ENCODE assay signal across 8 cellular contexts in the genomic region with DNA sequence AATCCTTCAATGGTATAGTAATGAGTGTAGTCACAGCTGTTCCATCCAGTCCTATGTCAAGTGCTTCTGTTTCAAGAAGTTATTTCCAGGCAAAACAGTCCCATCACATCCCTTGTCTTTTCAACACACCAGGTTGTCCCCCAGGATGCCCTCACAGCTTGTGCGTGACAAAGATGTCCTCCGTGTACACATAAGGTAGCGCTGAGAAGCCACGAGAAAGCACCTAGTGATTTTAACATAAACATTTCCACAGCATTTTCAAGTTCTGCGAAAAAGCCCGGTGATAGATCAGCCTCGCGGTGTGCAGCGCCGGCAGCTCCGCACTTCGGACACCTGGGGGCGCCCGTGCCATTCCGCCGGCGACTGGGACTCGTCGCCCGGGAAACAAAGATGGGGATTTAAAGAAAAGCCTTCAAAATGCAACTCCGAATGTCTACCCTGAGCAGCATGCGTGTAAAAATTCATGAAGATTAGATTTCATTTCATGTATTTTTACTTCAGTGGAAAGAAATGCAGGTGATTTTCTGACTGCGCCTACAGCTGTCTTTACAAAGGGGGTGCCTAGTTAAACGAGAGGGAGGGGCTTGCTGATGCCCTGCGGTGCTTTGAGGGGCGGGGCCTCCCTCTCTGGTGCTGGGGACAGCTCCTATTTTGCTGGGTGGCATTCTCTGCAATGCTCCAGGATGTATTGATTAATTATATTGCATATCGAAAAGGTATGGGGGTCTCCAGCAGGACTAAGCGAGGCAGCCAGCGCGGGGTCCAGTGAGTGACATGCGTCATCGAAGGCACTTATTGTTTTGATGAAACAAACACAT. TPM values are rescaled to one million over a fixed set of nuclear protein-coding genes. Genes with fewer than 3 reads are reported as not detected.
A peak's percentile ranks its signal among the peaks of the same experiment; 100 is the strongest.
DNase-seq lines count a peak whose midpoint lies in the region; ATAC-seq and TF ChIP-seq lines count a peak whose summit lies in the region.

No MANE protein-coding gene starts in this region.

- intact Hi-C loops in Calu3 (cut with micrococcal nuclease; ENCODE audit: unreplicated experiment) (loop anchor here (1.0 to 2.0 kb wide), 4 partner anchors 40 to 1294 kb away; no protein-coding TSS in a partner anchor), vagina (cut with DNase I) (loop anchor here (10.0 kb wide), 1 partner anchor 1294 kb away; no protein-coding TSS in a partner anchor)

- no peaks in the 10 kb centered on the region for H4K20me1 ChIP-seq in KMS-11 (ENCODE audit: insufficient read depth)

- TF ChIP-seq CTCF in Calu3 (IDR thresholded peaks at IDR 0.05; ENCODE audit: unreplicated experiment) (peak; percentile 99), KMS-11 (conservative IDR thresholded peaks at IDR 0.05; ENCODE audit: low read depth, low read length) (peak; percentile 98), glutamatergic neuron (IDR thresholded peaks at IDR 0.05; ENCODE audit: partially characterized antibody, unreplicated experiment) (peak; percentile 91), vagina (IDR thresholded peaks at IDR 0.05) (peak; percentile 62 to 86 (median 66))

- H3K27ac Mint-ChIP-seq in Calu3 (ENCODE audit: unreplicated experiment) (no peak overlapping the region), glutamatergic neuron (ENCODE audit: unreplicated experiment) (peak overlapping the region; percentile 66)

- H3K27me3 ChIP-seq in KMS-11 (ENCODE audit: insufficient read depth, low read depth) (no peaks in the 10 kb centered on the region), vagina (no peaks in the 10 kb centered on the region)

- DNase-seq in Calu3, result peak; percentile 94
- peak; percentile 4 to 31 for DNase-seq in SHP77 (lab: John Stamatoyannopoulos, UW)
- peak; percentile 56 for DNase-seq in activated naive CD4-positive, alpha-beta T cell treated with Interleukin-2 at 50 U/mL for 16 hours
- peak; percentile 90 for DNase-seq in glutamatergic neuron
- DNase-seq in pons (ENCODE audit: low spot score), result peak; percentile 62
- DNase-seq in vagina (ENCODE audit: extremely low spot score in 2 of 2), result peak; percentile 81 to 82

- H3K79me2 ChIP-seq in KMS-11 (ENCODE audit: insufficient read depth, low read depth), result no peaks in the 10 kb centered on the region

- no peaks in the 10 kb centered on the region for H3K36me3 Mint-ChIP-seq in Calu3 (ENCODE audit: insufficient read depth, unreplicated experiment)
- peaks cover 4% of the 10 kb centered on the region for H3K36me3 Mint-ChIP-seq in glutamatergic neuron (ENCODE audit: unreplicated experiment)

- no peaks in the 10 kb centered on the region for H3K9me3 Mint-ChIP-seq in Calu3 (ENCODE audit: low read depth, unreplicated experiment)
- peaks cover 6% of the 10 kb centered on the region for H3K9me3 Mint-ChIP-seq in glutamatergic neuron (ENCODE audit: unreplicated experiment)

- H3K4me1 ChIP-seq in KMS-11 (ENCODE audit: low read depth, poor library complexity, severe bottlenecking), result peaks cover 4% of the 10 kb centered on the region
- no peaks in the 10 kb centered on the region for H3K4me1 ChIP-seq in vagina

- 0 out of 2 replicates have a peak overlapping the region, but pooled peaks have one; percentile 7 for H3K4me2 ChIP-seq in KMS-11

- no peaks in the 10 kb centered on the region for H3K36me3 ChIP-seq in KMS-11 (ENCODE audit: insufficient read depth)
- no peaks in the 10 kb centered on the region for H3K36me3 ChIP-seq in vagina

- TF ChIP-seq POLR2A in vagina (IDR thresholded peaks at IDR 0.05), result no peak

- H3K4me1 Mint-ChIP-seq in Calu3 (ENCODE audit: low read depth, unreplicated experiment) (no peaks in the 10 kb centered on the region), glutamatergic neuron (ENCODE audit: low read depth, unreplicated experiment) (peaks cover 30% of the 10 kb centered on the region)

- H2AFZ ChIP-seq in KMS-11 (ENCODE audit: low read depth), result peak overlapping the region; percentile 59

- no peak overlapping the region for H3K4me3 Mint-ChIP-seq in Calu3 (ENCODE audit: low read depth, unreplicated experiment)
- peak overlapping the region; percentile 71 for H3K4me3 Mint-ChIP-seq in glutamatergic neuron (ENCODE audit: unreplicated experiment)

- CTCF ChIA-PET in Calu3 (lab: Charles Lee), result interaction anchor here (0.5 to 2.0 kb wide), 12 partner anchors 9 to 1304 kb away, joined by 3 to 19 read pairs (median 3); no protein-coding TSS in a partner anchor

- no TSS peak for BruUV-seq in Calu3 (replicated peaks; lab: Mats Ljungman, UMichigan)

- ATAC-seq in GM21381 (IDR thresholded peaks at IDR 0.05; ENCODE audit: unreplicated experiment), result peak; percentile 75

- H3K9me3 ChIP-seq in vagina, result no peaks in the 10 kb centered on the region

- no peak overlapping the region for H3K9ac ChIP-seq in KMS-11

- H3K4me3 ChIP-seq in KMS-11 (IDR thresholded peaks at IDR 0.05; ENCODE audit: insufficient read depth, low read depth, low read length) (no peak overlapping the region), vagina (no peak overlapping the region)

- H3K27ac ChIP-seq in KMS-11 (no peak overlapping the region), vagina (no peak overlapping the region)

- H3K27me3 Mint-ChIP-seq in Calu3 (ENCODE audit: unreplicated experiment) (peaks cover 94% of the 10 kb centered on the region), glutamatergic neuron (ENCODE audit: unreplicated experiment) (peaks cover 10% of the 10 kb centered on the region)

RNA-seq across cellular contexts. Expression of gene KY, which starts 49.9 kb away (rescaled TPM):
- total RNA-seq in Calu3 (2022) (0.15 TPM in 1 of 2 replicates, not detected in the other), glutamatergic neuron (ENCODE audit: unreplicated experiment) (not detected), vagina (3.7 TPM)

Comparison
In these comparisons a context has a peak if more than half of its experiments do, and no peak if none do; other contexts are left out.
1. DNase-seq: peak in every context shown above with its lines; median percentile 94 in Calu3; 90 in glutamatergic neuron; 82 in vagina; 62 in pons; 56 in activated naive CD4-positive, alpha-beta T cell treated with Interleukin-2 at 50 U/mL for 16 hours; 18 in SHP77.